In the genomic region with DNA sequence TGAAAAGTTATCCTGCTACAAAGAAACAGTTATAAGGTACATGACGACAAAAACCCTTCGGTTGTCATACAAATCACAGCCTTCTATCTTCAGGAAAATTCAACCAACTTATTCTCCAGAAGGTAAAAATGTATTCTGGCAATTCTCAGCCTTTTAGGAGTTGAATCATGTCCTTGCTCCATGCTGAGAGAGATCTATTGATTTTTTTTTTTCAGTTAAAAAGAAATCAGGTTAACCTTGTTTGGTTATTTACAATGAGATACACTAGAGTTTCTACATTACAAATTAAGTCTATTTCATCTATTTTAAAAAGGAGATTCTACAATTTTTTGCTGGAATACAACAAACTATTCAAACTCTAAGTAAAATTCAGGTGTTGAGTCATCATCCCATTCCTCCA, we compare ENCODE assay signal across 36 cellular contexts. TPM values are rescaled to one million over a fixed set of nuclear protein-coding genes. Genes with fewer than 3 reads are reported as not detected.
"Had no signal": no experiment of that assay in that cellular context is flagged by ENCODE, and none has a peak within 500 bp of the region (broad histone marks: within the 10 kb centered on the region; RNA-seq: fewer than 3 reads in every experiment).

No MANE protein-coding gene starts in this region.

- H3K4me2 ChIP-seq: KMS-11 had no signal

- H3K4me3 ChIP-seq: MG63 had no signal

- DNase-seq: Karpas-422, Kasumi-1, MG63, MM.1S, MV-4-11, NCI-H1048, NCI-H1092, NCI-H1092 treated with DMSO at 0.1 percent for 48 hours, NCI-H1105, NCI-H1105 treated with DMSO at 0.1 percent for 48 hours, NCI-H1417, NCI-H1417 treated with DMSO at 0.1 percent for 48 hours, NCI-H1436, NCI-H1436 treated with DMSO at 0.1 percent for 48 hours, NCI-H146, NCI-H1694, NCI-H1694 treated with DMSO at 0.1 percent for 48 hours, NCI-H187, NCI-H187 treated with DMSO at 0.1 percent for 48 hours, NCI-H1930, NCI-H2029, NCI-H2029 treated with DMSO at 0.1 percent for 48 hours, NCI-H2081, NCI-H2081 treated with DMSO at 0.1 percent for 48 hours, NCI-H2107, NCI-H2171, NCI-H2171 treated with DMSO at 0.1 percent for 48 hours, NCI-H2227 treated with DMSO at 0.1 percent for 48 hours, NCI-H226, NCI-H345, NCI-H446, NCI-H446 treated with DMSO at 0.1 percent for 48 hours, NCI-H510A, NCI-H510A treated with DMSO at 0.1 percent for 48 hours had no signal

- H3K27ac ChIP-seq: KMS-11 had no signal

- H3K9ac ChIP-seq: KMS-11 had no signal

- H3K27me3 ChIP-seq: MG63 had no signal

- H3K36me3 ChIP-seq: MG63 had no signal

RNA-seq across cellular contexts. Expression of a gene that starts 45.4 kb away (rescaled TPM):
- total RNA-seq: NCI-H460 had no signal
